ENCODE assay signal across 8 cellular contexts in genomic region chr22:31084811-31085492, GRCh38. TPM values are rescaled to one million over a fixed set of nuclear protein-coding genes. Genes with fewer than 3 reads are reported as not detected.
DNase-seq lines count a peak whose midpoint lies in the region; ATAC-seq and TF ChIP-seq lines count a peak whose summit lies in the region.

No MANE protein-coding gene starts in this region.

- no peaks in the 10 kb centered on the region for H3K36me3 Mint-ChIP-seq in activated T-helper 2 cell treated with anti-CD3 and anti-CD28 coated beads, Interferon-gamma antibody, Interleukin-2, Interleukin-4, amounts not matched to agents 10 μg/mL and 5 μg/mL and 100 μg/mL, durations not matched to agents 14 hours and 24 hours and 36 hours (ENCODE audit: low read depth)
- H3K36me3 Mint-ChIP-seq in nephron (ENCODE audit: low read depth): no peaks in the 10 kb centered on the region

- H3K9me3 Mint-ChIP-seq in activated T-helper 2 cell treated with anti-CD3 and anti-CD28 coated beads, Interferon-gamma antibody, Interleukin-2, Interleukin-4, amounts not matched to agents 10 μg/mL and 5 μg/mL and 100 μg/mL, durations not matched to agents 14 hours and 24 hours and 36 hours: no peaks in the 10 kb centered on the region
- no peaks in the 10 kb centered on the region for H3K9me3 Mint-ChIP-seq in nephron
- no peaks in the 10 kb centered on the region for H3K9me3 Mint-ChIP-seq in stimulated activated naive CD8-positive, alpha-beta T cell treated with anti-CD3 and anti-CD28 coated beads, Interleukin-15, amount 100 ng/mL, for 72 hours

- peak overlapping the region; percentile 67 for H3K4me3 ChIP-seq in PC-9
- peak overlapping the region; percentile 73 for H3K4me3 ChIP-seq in fibroblast of pulmonary artery (replicated peaks; ENCODE audit: low read depth, low read length)

- H3K27me3 ChIP-seq in PC-9 (ENCODE audit: insufficient read depth, low read depth): no peaks in the 10 kb centered on the region

- no peaks in the 10 kb centered on the region for H3K9me3 ChIP-seq in PC-9 (ENCODE audit: insufficient read depth, low read depth)

- no peaks in the 10 kb centered on the region for H3K9me2 ChIP-seq in PC-9 (ENCODE audit: insufficient read depth)

- H3K4me2 ChIP-seq in PC-9: peak overlapping the region; percentile 78

- intact Hi-C loops in PC-9 (cut with micrococcal nuclease; ENCODE audit: unreplicated experiment): loop anchor here (5.0 kb wide), 2 partner anchors 138 to 323 kb away; no protein-coding TSS in a partner anchor
- intact Hi-C loops in activated T-helper 2 cell treated with anti-CD3 and anti-CD28 coated beads, Interferon-gamma antibody, Interleukin-2, Interleukin-4, amounts not matched to agents 10 μg/mL and 5 μg/mL and 100 μg/mL, durations not matched to agents 14 hours and 24 hours and 36 hours (cut with micrococcal nuclease): loop anchor here (1.0 to 10.0 kb wide), 7 partner anchors 116 to 450 kb away; partner anchors contain the start of genes LIMK2, PIK3IP1, SLC35E4 and TUG1

- no peaks in the 10 kb centered on the region for H3K79me2 ChIP-seq in PC-9 (ENCODE audit: low read depth)

- CTCF ChIA-PET in PC-9 (lab: Charles Lee): interaction anchor here (0.6 kb wide), 1 partner anchor 28 kb away, joined by 4 read pairs; no protein-coding TSS in a partner anchor

- peaks cover 31% of the 10 kb centered on the region for H3K4me1 Mint-ChIP-seq in activated T-helper 2 cell treated with anti-CD3 and anti-CD28 coated beads, Interferon-gamma antibody, Interleukin-2, Interleukin-4, amounts not matched to agents 10 μg/mL and 5 μg/mL and 100 μg/mL, durations not matched to agents 14 hours and 24 hours and 36 hours (ENCODE audit: low read depth)
- peaks cover 41% of the 10 kb centered on the region for H3K4me1 Mint-ChIP-seq in nephron
- H3K4me1 Mint-ChIP-seq in stimulated activated naive CD8-positive, alpha-beta T cell treated with anti-CD3 and anti-CD28 coated beads, Interleukin-15, amount 100 ng/mL, for 72 hours: peaks cover 49% of the 10 kb centered on the region

- H3K27ac ChIP-seq in PC-9: no peak overlapping the region

- peak overlapping the region; percentile 87 for H2AFZ ChIP-seq in PC-9

- H3K4me1 ChIP-seq in PC-9 (replicated peaks; ENCODE audit: insufficient read depth): peaks cover 20% of the 10 kb centered on the region

- peak; percentile 88 for TF ChIP-seq CTCF in PC-9 (conservative IDR thresholded peaks at IDR 0.05)
- peak; percentile 62 for TF ChIP-seq CTCF in fibroblast of pulmonary artery (IDR thresholded peaks at IDR 0.05; ENCODE audit: low read length, missing control alignments)
- peak; percentile 86 to 97 (median 96) for TF ChIP-seq CTCF in nephron (IDR thresholded peaks at IDR 0.05; ENCODE audit: unreplicated experiment in 3 of 3)

- peaks cover 13% of the 10 kb centered on the region; the same call in 1 of the 2 replicates for H3F3A ChIP-seq in PC-9 (ENCODE audit: insufficient read depth, low read depth)

- POLR2A ChIA-PET in PC-9 (lab: Charles Lee; ENCODE audit: unreplicated experiment): interaction anchor here (0.6 kb wide), 2 partner anchors 71 to 130 kb away, joined by 3 to 4 read pairs; no protein-coding TSS in a partner anchor

- BruUV-seq in PC-9 (replicated peaks; lab: Mats Ljungman, UMichigan): no TSS peak

- DNase-seq in PC-9 (peak in 1 of 2 experiments; percentile 66), fibroblast of pulmonary artery (ENCODE audit: low read depth) (peak; percentile 84), NCI-H1436 (lab: John Stamatoyannopoulos, UW) (no peak)
- DNase-seq in activated T-helper 2 cell treated with anti-CD3 and anti-CD28 coated beads, Interferon-gamma antibody, Interleukin-2, Interleukin-4, amounts not matched to agents 10 μg/mL and 5 μg/mL and 100 μg/mL, durations not matched to agents 14 hours and 24 hours and 36 hours (ENCODE audit: low spot score): peak; percentile 81
- peak; percentile 86 to 88 for DNase-seq in stimulated activated naive CD8-positive, alpha-beta T cell treated with anti-CD3 and anti-CD28 coated beads, Interleukin-15, amount 100 ng/mL, for 72 hours

- H3K36me3 ChIP-seq in PC-9 (ENCODE audit: low read depth): no peaks in the 10 kb centered on the region

- ATAC-seq in GM18498 (IDR thresholded peaks at IDR 0.05; ENCODE audit: unreplicated experiment) (peak; percentile 68), HG02938 (IDR thresholded peaks at IDR 0.05; ENCODE audit: unreplicated experiment) (peak; percentile 63)
- ATAC-seq in stimulated activated naive CD8-positive, alpha-beta T cell treated with anti-CD3 and anti-CD28 coated beads, Interleukin-15, amount 100 ng/mL, for 72 hours: peak; percentile 89

- H4K20me1 ChIP-seq in PC-9 (ENCODE audit: insufficient read depth): no peaks in the 10 kb centered on the region; the same call in 1 of the 2 replicates

- H3K27ac Mint-ChIP-seq in activated T-helper 2 cell treated with anti-CD3 and anti-CD28 coated beads, Interferon-gamma antibody, Interleukin-2, Interleukin-4, amounts not matched to agents 10 μg/mL and 5 μg/mL and 100 μg/mL, durations not matched to agents 14 hours and 24 hours and 36 hours: peak overlapping the region; percentile 84
- peak overlapping the region; percentile 83 to 91 (median 90) for H3K27ac Mint-ChIP-seq in nephron
- H3K27ac Mint-ChIP-seq in stimulated activated naive CD8-positive, alpha-beta T cell treated with anti-CD3 and anti-CD28 coated beads, Interleukin-15, amount 100 ng/mL, for 72 hours: peak overlapping the region; percentile 91 to 97

- H3K27me3 Mint-ChIP-seq in activated T-helper 2 cell treated with anti-CD3 and anti-CD28 coated beads, Interferon-gamma antibody, Interleukin-2, Interleukin-4, amounts not matched to agents 10 μg/mL and 5 μg/mL and 100 μg/mL, durations not matched to agents 14 hours and 24 hours and 36 hours (ENCODE audit: low read depth): no peaks in the 10 kb centered on the region
- H3K27me3 Mint-ChIP-seq in nephron (ENCODE audit: low read depth): no peaks in the 10 kb centered on the region
- H3K27me3 Mint-ChIP-seq in stimulated activated naive CD8-positive, alpha-beta T cell treated with anti-CD3 and anti-CD28 coated beads, Interleukin-15, amount 100 ng/mL, for 72 hours: no peaks in the 10 kb centered on the region

- H3K4me3 Mint-ChIP-seq in activated T-helper 2 cell treated with anti-CD3 and anti-CD28 coated beads, Interferon-gamma antibody, Interleukin-2, Interleukin-4, amounts not matched to agents 10 μg/mL and 5 μg/mL and 100 μg/mL, durations not matched to agents 14 hours and 24 hours and 36 hours (ENCODE audit: low read depth): peak overlapping the region; percentile 84
- H3K4me3 Mint-ChIP-seq in nephron: peak overlapping the region; percentile 92 to 94 (median 93)
- peak overlapping the region; percentile 86 to 95 for H3K4me3 Mint-ChIP-seq in stimulated activated naive CD8-positive, alpha-beta T cell treated with anti-CD3 and anti-CD28 coated beads, Interleukin-15, amount 100 ng/mL, for 72 hours

RNA-seq across cellular contexts. Expression of gene SMTN, which starts 3.8 kb away (rescaled TPM):
- total RNA-seq in PC-9 (2021): 68.8 and 76.3 TPM in 2 replicates
- total RNA-seq in activated T-helper 2 cell treated with anti-CD3 and anti-CD28 coated beads, Interferon-gamma antibody, Interleukin-2, Interleukin-4, amounts not matched to agents 10 μg/mL and 5 μg/mL and 100 μg/mL, durations not matched to agents 14 hours and 24 hours and 36 hours: 27.0 and 28.9 TPM in 2 replicates

RNA-seq across cellular contexts. Expression of gene SELENOM, which starts 22.4 kb away (rescaled TPM):
- total RNA-seq in PC-9 (2021): 20.7 and 23.3 TPM in 2 replicates
- total RNA-seq in activated T-helper 2 cell treated with anti-CD3 and anti-CD28 coated beads, Interferon-gamma antibody, Interleukin-2, Interleukin-4, amounts not matched to agents 10 μg/mL and 5 μg/mL and 100 μg/mL, durations not matched to agents 14 hours and 24 hours and 36 hours: 7.9 and 9.4 TPM in 2 replicates

RNA-seq across cellular contexts. Expression of gene INPP5J, which starts 37.8 kb away (rescaled TPM):
- total RNA-seq in PC-9 (2021): 1.7 and 3.1 TPM in 2 replicates
- total RNA-seq in activated T-helper 2 cell treated with anti-CD3 and anti-CD28 coated beads, Interferon-gamma antibody, Interleukin-2, Interleukin-4, amounts not matched to agents 10 μg/mL and 5 μg/mL and 100 μg/mL, durations not matched to agents 14 hours and 24 hours and 36 hours: 0.18 and 0.30 TPM in 2 replicates

RNA-seq across cellular contexts. Expression of gene PLA2G3, which starts 55.4 kb away (rescaled TPM):
- not detected in 2 replicates for total RNA-seq in PC-9 (2021)
- total RNA-seq in activated T-helper 2 cell treated with anti-CD3 and anti-CD28 coated beads, Interferon-gamma antibody, Interleukin-2, Interleukin-4, amounts not matched to agents 10 μg/mL and 5 μg/mL and 100 μg/mL, durations not matched to agents 14 hours and 24 hours and 36 hours: not detected in 2 replicates
